In the genomic region with DNA sequence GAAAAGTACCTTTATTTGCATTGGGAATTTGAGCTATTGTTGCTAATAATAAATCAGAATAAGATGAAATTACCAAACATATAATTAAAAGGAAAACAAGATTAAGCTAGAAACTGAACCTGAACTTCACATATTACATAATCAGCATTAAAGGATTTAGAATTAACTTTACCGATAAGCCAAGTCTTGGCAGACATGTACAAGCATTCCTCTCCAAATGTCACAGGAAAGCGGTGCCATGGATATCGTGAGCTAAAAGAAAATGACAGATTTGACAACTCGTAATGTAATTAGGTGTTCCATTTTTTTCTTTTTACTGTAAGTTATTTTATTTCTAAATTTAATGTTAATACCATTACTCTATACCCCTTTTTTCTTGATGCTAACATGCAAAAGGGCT, we compare ENCODE assay signal across 20 cellular contexts.
"Had no signal": no experiment of that assay in that cellular context is flagged by ENCODE, and none has a peak within 500 bp of the region (broad histone marks: within the 10 kb centered on the region; RNA-seq: fewer than 3 reads in every experiment).

No MANE protein-coding gene starts in this region.

- H3K36me3 Mint-ChIP-seq: mesothelial cell of epicardium had no signal

- H3K27ac Mint-ChIP-seq: immature natural killer cell, mesothelial cell of epicardium had no signal

- ATAC-seq: foreskin keratinocyte, gastroesophageal sphincter, heart left ventricle, left colon, left lung, left ventricle myocardium superior, lower lobe of right lung, mucosa of descending colon had no signal

- H3K4me3 Mint-ChIP-seq: immature natural killer cell, mesothelial cell of epicardium, naive B cell had no signal

- DNase-seq: dermis blood vessel endothelial cell; dorsolateral prefrontal cortex; effector CD4-positive, alpha-beta T cell; effector memory CD4-positive, alpha-beta T cell; foreskin keratinocyte; heart left ventricle; hypothalamus; immature natural killer cell; islet precursor cell; kidney; kidney glomerular epithelial cell; left colon; left lung; left ventricle myocardium superior; lower lobe of right lung; mesenchymal stem cell; mucosa of descending colon; naive B cell had no signal

- H3K27me3 Mint-ChIP-seq: naive B cell had no signal

- H3K9me3 Mint-ChIP-seq: immature natural killer cell, mesothelial cell of epicardium had no signal

- H3K4me1 Mint-ChIP-seq: immature natural killer cell, naive B cell had no signal
